In the genomic region with DNA sequence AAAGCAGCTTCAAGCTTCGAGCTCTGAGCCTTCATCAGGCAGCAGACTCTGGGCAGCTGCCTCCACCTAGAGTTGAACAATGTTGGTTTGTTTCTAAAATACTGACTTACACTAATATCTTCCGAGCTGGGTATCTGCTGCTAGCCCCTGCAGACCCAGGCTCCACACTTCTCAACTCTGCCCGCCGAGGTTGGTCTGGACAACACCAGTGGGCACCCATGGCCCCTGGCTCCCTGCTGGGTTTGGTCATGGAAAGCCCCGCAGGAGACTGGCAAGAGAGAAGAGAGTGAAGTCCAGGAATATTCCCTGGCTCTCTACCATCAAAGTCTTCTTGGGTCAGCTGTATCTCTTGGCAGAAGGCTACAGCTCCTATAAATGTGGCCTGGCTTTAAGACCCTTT, we compare ENCODE assay signal across 37 cellular contexts.
"Had no signal": no experiment of that assay in that cellular context is flagged by ENCODE, and none has a peak within 500 bp of the region (broad histone marks: within the 10 kb centered on the region; RNA-seq: fewer than 3 reads in every experiment).

No MANE protein-coding gene starts in this region.

- H3K4me1 ChIP-seq: adrenal gland had no signal

- H3K36me3 ChIP-seq: adrenal gland, cardiac muscle cell had no signal

- H3K9me3 Mint-ChIP-seq: activated CD4-positive, alpha-beta memory T cell treated with anti-CD3 and anti-CD28 coated beads for 36 hours; activated CD8-positive, alpha-beta T cell treated with anti-CD3 and anti-CD28 coated beads for 36 hours; activated naive CD8-positive, alpha-beta T cell treated with anti-CD3 and anti-CD28 coated beads for 36 hours; activated T-cell treated with anti-CD3 and anti-CD28 coated beads, Interleukin-2, amount 50 U/mL, for 4 hours; central memory CD8-positive, alpha-beta T cell had no signal

- H3K27me3 Mint-ChIP-seq: activated B cell treated with CpG ODN at 0.5 μM for 24 hours; activated CD4-positive, alpha-beta memory T cell treated with anti-CD3 and anti-CD28 coated beads for 36 hours; activated CD4-positive, alpha-beta T cell treated with anti-CD3 and anti-CD28 coated beads, Interleukin-2, amount 10 ng/mL, durations not matched to agents 24 days and 14 days; activated CD8-positive, alpha-beta T cell treated with anti-CD3 and anti-CD28 coated beads for 36 hours; activated naive CD8-positive, alpha-beta T cell treated with anti-CD3 and anti-CD28 coated beads for 36 hours; activated T-helper 17 cell treated with anti-CD3 and anti-CD28 coated beads, Interleukin-2, amount 50 U/mL, for 72 hours; brain; central memory CD8-positive, alpha-beta T cell had no signal

- H3K27me3 ChIP-seq: adrenal gland, cardiac muscle cell had no signal

- H3K4me3 Mint-ChIP-seq: activated B cell treated with CpG ODN at 0.5 μM for 24 hours; activated CD4-positive, alpha-beta memory T cell treated with anti-CD3 and anti-CD28 coated beads for 36 hours; activated CD4-positive, alpha-beta T cell treated with anti-CD3 and anti-CD28 coated beads, Interleukin-2, amount 10 ng/mL, durations not matched to agents 24 days and 14 days; activated CD8-positive, alpha-beta T cell treated with anti-CD3 and anti-CD28 coated beads for 36 hours; activated naive CD4-positive, alpha-beta T cell treated with anti-CD3 and anti-CD28 coated beads for 36 hours; activated naive CD8-positive, alpha-beta T cell treated with anti-CD3 and anti-CD28 coated beads for 36 hours; activated T-cell treated with anti-CD3 and anti-CD28 coated beads, Interleukin-2, amount 50 U/mL, for 4 hours; activated T-cell treated with anti-CD3 and anti-CD28 coated beads, Interleukin-2, amount 50 U/mL, for 72 hours; activated T-helper 1 cell treated with anti-CD3 and anti-CD28 coated beads, Interleukin-12 subunit alpha, Interleukin-12 subunit beta, Interleukin-2, Interleukin-4 antibody, amounts not matched to agents 30 ng/mL and 10 ng/mL and 1 ng/mL, durations not matched to agents 14 hours and 24 hours and 36 hours; activated T-helper 17 cell treated with anti-CD3 and anti-CD28 coated beads, Interleukin-2, amount 50 U/mL, for 72 hours; brain; central memory CD8-positive, alpha-beta T cell; T-helper 1 cell treated with Interleukin-12 subunit alpha and Interleukin-12 subunit beta and Interleukin-4 antibody, amounts not matched to agents 30 μg/mL and 1 μg/mL, for 36 hours; T-helper 2 cell treated with Interferon-gamma antibody and Interleukin-4, amounts not matched to agents 5 μg/mL and 100 μg/mL, for 36 hours had no signal

- FAIRE-seq: bronchial epithelial cell, TTC549 had no signal

- H3K4me1 Mint-ChIP-seq: activated B cell treated with CpG ODN at 0.5 μM for 24 hours; activated CD4-positive, alpha-beta T cell treated with anti-CD3 and anti-CD28 coated beads, Interleukin-2, amount 10 ng/mL, durations not matched to agents 24 days and 14 days; activated naive CD8-positive, alpha-beta T cell treated with anti-CD3 and anti-CD28 coated beads for 36 hours; activated T-helper 17 cell treated with anti-CD3 and anti-CD28 coated beads, Interleukin-2, amount 50 U/mL, for 72 hours; central memory CD8-positive, alpha-beta T cell had no signal

- H3K27ac Mint-ChIP-seq: activated B cell treated with CpG ODN at 0.5 μM for 24 hours; activated CD4-positive, alpha-beta memory T cell treated with anti-CD3 and anti-CD28 coated beads for 36 hours; activated CD4-positive, alpha-beta T cell treated with anti-CD3 and anti-CD28 coated beads, Interleukin-2, amount 10 ng/mL, durations not matched to agents 24 days and 14 days; activated CD8-positive, alpha-beta T cell treated with anti-CD3 and anti-CD28 coated beads for 36 hours; activated naive CD4-positive, alpha-beta T cell treated with anti-CD3 and anti-CD28 coated beads for 36 hours; activated naive CD4-positive, alpha-beta T cell treated with anti-CD3 and anti-CD28 coated beads, Interleukin-2, amount 50 U/mL, for 72 hours; activated naive CD8-positive, alpha-beta T cell treated with anti-CD3 and anti-CD28 coated beads for 36 hours; activated T-cell treated with anti-CD3 and anti-CD28 coated beads, Interleukin-2, amount 50 U/mL, for 72 hours; activated T-helper 1 cell treated with anti-CD3 and anti-CD28 coated beads, Interleukin-12 subunit alpha, Interleukin-12 subunit beta, Interleukin-2, Interleukin-4 antibody, amounts not matched to agents 30 ng/mL and 10 ng/mL and 1 ng/mL, durations not matched to agents 14 hours and 24 hours and 36 hours; activated T-helper 17 cell treated with anti-CD3 and anti-CD28 coated beads, Interleukin-2, amount 50 U/mL, for 72 hours; brain; T-helper 1 cell treated with Interleukin-12 subunit alpha and Interleukin-12 subunit beta and Interleukin-4 antibody, amounts not matched to agents 30 μg/mL and 1 μg/mL, for 36 hours; T-helper 2 cell treated with Interferon-gamma antibody and Interleukin-4, amounts not matched to agents 5 μg/mL and 100 μg/mL, for 36 hours had no signal

- H3K9me3 ChIP-seq: adrenal gland had no signal

- H3K4me3 ChIP-seq: adrenal gland, cardiac muscle cell had no signal

- H3K27ac ChIP-seq: adrenal gland, cardiac muscle cell, VCaP had no signal

- H3K36me3 Mint-ChIP-seq: activated CD4-positive, alpha-beta memory T cell treated with anti-CD3 and anti-CD28 coated beads for 36 hours; activated naive CD4-positive, alpha-beta T cell treated with anti-CD3 and anti-CD28 coated beads, Interleukin-2, amount 50 U/mL, for 72 hours; activated naive CD8-positive, alpha-beta T cell treated with anti-CD3 and anti-CD28 coated beads for 36 hours; brain had no signal

- DNase-seq: activated B cell treated with CpG ODN at 0.5 μM for 24 hours; activated CD4-positive, alpha-beta memory T cell treated with anti-CD3 and anti-CD28 coated beads for 36 hours; activated CD4-positive, alpha-beta T cell treated with anti-CD3 and anti-CD28 coated beads for 4 hours; activated CD4-positive, alpha-beta T cell treated with anti-CD3 and anti-CD28 coated beads, Interleukin-2, amount 10 ng/mL, durations not matched to agents 24 days and 14 days; activated CD4-positive, alpha-beta T cell treated with anti-CD3 and anti-CD28 coated beads, Interleukin-2, amount 50 U/mL, for 1 hour; activated CD4-positive, alpha-beta T cell treated with anti-CD3 and anti-CD28 coated beads, Interleukin-2, amount 50 U/mL, for 4 hours; activated CD4-positive, CD25-positive, alpha-beta regulatory T cell treated with anti-CD3 and anti-CD28 coated beads, Interleukin-2, amount 50 U/mL, for 72 hours; activated CD8-positive, alpha-beta memory T cell treated with anti-CD3 and anti-CD28 coated beads, Interleukin-2, amount 50 U/mL, for 4 hours; activated CD8-positive, alpha-beta T cell treated with anti-CD3 and anti-CD28 coated beads for 36 hours; activated effector memory CD4-positive, alpha-beta T cell treated with anti-CD3 and anti-CD28 coated beads, Interleukin-2, amount 50 U/mL, for 16 hours; activated gamma-delta T cell treated with Interleukin-2 at 50 U/mL for 16 hours; activated naive CD4-positive, alpha-beta T cell; activated naive CD4-positive, alpha-beta T cell treated with anti-CD3 and anti-CD28 coated beads for 36 hours; activated naive CD4-positive, alpha-beta T cell treated with anti-CD3 and anti-CD28 coated beads, Interleukin-2, amount 50 U/mL, for 16 hours; activated naive CD8-positive, alpha-beta T cell treated with anti-CD3 and anti-CD28 coated beads for 36 hours; activated T-cell treated with anti-CD3 and anti-CD28 coated beads for 4 hours; activated T-cell treated with anti-CD3 and anti-CD28 coated beads, Interleukin-2, amount 50 U/mL, for 1 hour; activated T-cell treated with anti-CD3 and anti-CD28 coated beads, Interleukin-2, amount 50 U/mL, for 4 hours; activated T-cell treated with anti-CD3 and anti-CD28 coated beads, Interleukin-2, amount 50 U/mL, for 72 hours; adrenal gland; aorta; caudate nucleus; cerebellar nuclear complex; T-helper 1 cell; T-helper 2 cell; T-helper 9 cell had no signal
